Comparison of ENCODE assay signal across 12 cellular contexts in the genomic region with DNA sequence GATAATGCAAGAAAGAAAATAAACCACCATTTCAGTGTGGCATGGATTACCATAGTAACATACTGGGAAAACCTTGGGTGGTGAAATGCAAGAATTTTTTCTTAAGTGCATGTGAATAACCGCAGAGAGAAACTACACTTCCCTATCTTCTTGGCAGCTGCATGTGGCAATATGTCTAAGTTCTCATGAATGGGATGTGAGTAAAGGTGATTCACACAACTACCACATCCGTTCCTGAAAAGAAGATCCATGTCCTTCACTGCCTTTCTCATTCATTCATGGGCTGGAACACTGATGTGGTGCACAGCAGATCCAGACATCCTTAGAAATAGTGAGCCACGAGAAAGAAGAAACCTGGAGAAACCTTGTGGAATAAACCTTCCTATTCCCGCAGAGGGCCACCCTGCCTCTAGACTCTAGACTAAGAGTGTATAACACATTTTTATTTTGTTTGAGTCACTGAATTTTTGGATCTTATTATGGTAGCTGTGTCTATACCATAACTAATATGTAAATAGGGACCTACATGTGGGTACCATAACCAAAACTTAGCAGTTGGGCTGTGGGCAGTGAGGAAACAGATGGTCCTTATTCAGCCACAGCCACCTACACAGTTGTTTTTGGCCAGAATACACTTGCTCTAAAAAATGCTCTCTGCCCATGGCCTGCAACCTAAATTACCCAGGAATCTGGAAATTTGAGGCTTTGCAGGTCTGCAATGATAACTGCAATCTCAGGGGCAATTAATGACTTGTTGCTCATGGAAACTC.
A peak's percentile ranks its signal among the peaks of the same experiment; 100 is the strongest.
DNase-seq lines count a peak whose midpoint lies in the region; ATAC-seq and TF ChIP-seq lines count a peak whose summit lies in the region.
"Had no signal": no experiment of that assay in that cellular context is flagged by ENCODE, and none has a peak within 500 bp of the region (broad histone marks: within the 10 kb centered on the region; RNA-seq: fewer than 3 reads in every experiment).

No MANE protein-coding gene starts in this region.

- H3K27me3 ChIP-seq in lung (ENCODE audit: control insufficient read depth, insufficient read depth) = no peaks in the 10 kb centered on the region
- H3K27me3 ChIP-seq: esophagus squamous epithelium, uterus had no signal

- DNase-seq in T1000 (lab: John Stamatoyannopoulos, UW) (peak; percentile 3), lung (ENCODE audit: low spot score) (no peak), HT-29 (ENCODE audit: low spot score) (no peak), mesothelial cell of epicardium (ENCODE audit: low spot score in 2 of 2, unreplicated experiment in 2 of 2) (no peak), type B pancreatic cell (ENCODE audit: extremely low spot score, unreplicated experiment) (no peak), T-helper 9 cell (no peak)
- DNase-seq: activated CD4-positive, alpha-beta T cell treated with anti-CD3 and anti-CD28 coated beads, Interleukin-2, amount 50 U/mL, for 4 hours; esophagus squamous epithelium; right cardiac atrium; uterus had no signal

- no peaks in the 10 kb centered on the region for H3K9me3 ChIP-seq in lung (ENCODE audit: control insufficient read depth in 2 of 2, insufficient read depth in 1 of 2, low read length in 1 of 2)
- H3K9me3 ChIP-seq: esophagus squamous epithelium, uterus had no signal

- H3K4me1 Mint-ChIP-seq in mesothelial cell of epicardium (peaks cover 18% of the 10 kb centered on the region), type B pancreatic cell (ENCODE audit: unreplicated experiment) (peaks cover 17% of the 10 kb centered on the region)

- H3K9me3 Mint-ChIP-seq in mesothelial cell of epicardium (no peaks in the 10 kb centered on the region), type B pancreatic cell (no peaks in the 10 kb centered on the region)

- no peaks in the 10 kb centered on the region for H3K27me3 Mint-ChIP-seq in mesothelial cell of epicardium (ENCODE audit: low read depth)
- H3K27me3 Mint-ChIP-seq in type B pancreatic cell = peaks cover 3% of the 10 kb centered on the region

- no peaks in the 10 kb centered on the region for H3K36me3 ChIP-seq in lung (ENCODE audit: control insufficient read depth in 2 of 2, insufficient read depth in 2 of 2, low read length in 2 of 2)
- H3K36me3 ChIP-seq: esophagus squamous epithelium, uterus had no signal

- no peak overlapping the region for H3K27ac Mint-ChIP-seq in mesothelial cell of epicardium
- no peak overlapping the region for H3K27ac Mint-ChIP-seq in type B pancreatic cell

- no peaks in the 10 kb centered on the region for H3K4me1 ChIP-seq in lung (ENCODE audit: control insufficient read depth in 2 of 2, insufficient read depth in 2 of 2, low read length in 2 of 2)
- H3K4me1 ChIP-seq: esophagus squamous epithelium, uterus had no signal

- 54 to 63% methylated on average over 4 of the region's 4 CpGs for WGBS in lung, 2 donors

- no peak overlapping the region for H3K4me3 ChIP-seq in lung
- H3K4me3 ChIP-seq: esophagus squamous epithelium, uterus had no signal

- TF ChIP-seq CTCF in lung (IDR thresholded peaks at IDR 0.05; ENCODE audit: control extremely low read depth, extremely low read depth) (no peak), mesothelial cell of epicardium (IDR thresholded peaks at IDR 0.05; ENCODE audit: unreplicated experiment) (no peak), type B pancreatic cell (conservative IDR thresholded peaks at IDR 0.05) (no peak)

- ATAC-seq in GM18858 (IDR thresholded peaks at IDR 0.05; ENCODE audit: unreplicated experiment) (peak; percentile 73), HG03469 (IDR thresholded peaks at IDR 0.05; ENCODE audit: unreplicated experiment) (peak; percentile 43), lung (ENCODE audit: insufficient read depth, low FRiP score) (peak; percentile 41)
- ATAC-seq: right cardiac atrium had no signal

- H3K36me3 Mint-ChIP-seq in mesothelial cell of epicardium (no peaks in the 10 kb centered on the region), type B pancreatic cell (no peaks in the 10 kb centered on the region)

- H3K27ac ChIP-seq in lung (ENCODE audit: low read depth in 1 of 2, low read length in 1 of 2) = no peak overlapping the region
- H3K27ac ChIP-seq: esophagus squamous epithelium, uterus had no signal

- H3K4me3 Mint-ChIP-seq in mesothelial cell of epicardium = no peak overlapping the region
- no peak overlapping the region for H3K4me3 Mint-ChIP-seq in type B pancreatic cell
